Comparison of ENCODE assay signal across 1 cellular context in genomic region chr13:50357586-50358118, GRCh38.
TF ChIP-seq lines count a peak whose summit lies in the region.

No MANE protein-coding gene starts in this region.

TF ChIP-seq in WTC11, 78 proteins besides CTCF, POLR2A, EP300 and RAD21 (continued from another document):
- TF ChIP-seq ARID4B (CRISPR knock-in tag; IDR thresholded peaks at IDR 0.05; ENCODE audit: borderline replicate concordance), result no peak
- TF ChIP-seq HMGXB4 (CRISPR knock-in tag; IDR thresholded peaks at IDR 0.05), result no peak
